13 cellular contexts compared by ENCODE assay signal in genomic region chr2:109333414-109334194, GRCh38.
A peak's percentile ranks its signal among the peaks of the same experiment; 100 is the strongest.
DNase-seq lines count a peak whose midpoint lies in the region; FAIRE-seq and TF ChIP-seq lines count a peak whose summit lies in the region.
"Had no signal": no experiment of that assay in that cellular context is flagged by ENCODE, and none has a peak within 500 bp of the region (broad histone marks: within the 10 kb centered on the region; RNA-seq: fewer than 3 reads in every experiment).

No MANE protein-coding gene starts in this region.

- POLR2A ChIA-PET in AG04450 (lab: Yijun Ruan, JAX), result interaction anchor here (1.7 kb wide), 1 partner anchor 116 kb away, joined by 4 read pairs; no protein-coding TSS in a partner anchor

- no peak for TF ChIP-seq POLR2A in GM12892 (IDR thresholded peaks at IDR 0.05; ENCODE audit: low read depth, low read length)

- H3K27ac Mint-ChIP-seq in HFFc6, result no peak overlapping the region; the same call in 1 of the 2 replicates
- H3K27ac Mint-ChIP-seq: dendritic cell treated with granulocyte-macrophage colony-stimulating factor and Interleukin-4, amounts not matched to agents 40 ng/mL and 50 ng/mL, for 4 days had no signal

- no peak for FAIRE-seq in GM12892 (lab: Jason Lieb, UNC)
- FAIRE-seq: small intestine had no signal

- H3K4me3 ChIP-seq in AG04450 (ENCODE audit: low read depth, low read length), result no peak overlapping the region
- H3K4me3 ChIP-seq in WERI-Rb-1 (ENCODE audit: low read depth, low read length), result no peak overlapping the region

- H3K27me3 ChIP-seq in AG04450 (ENCODE audit: control insufficient read depth, insufficient read depth, low read length) (no peaks in the 10 kb centered on the region), WERI-Rb-1 (ENCODE audit: insufficient read depth, low read depth, severe bottlenecking) (no peaks in the 10 kb centered on the region)

- TF ChIP-seq CTCF in AG04450 (IDR thresholded peaks at IDR 0.05; ENCODE audit: low read depth, low read length) (peak; percentile 61), HFFc6 (IDR thresholded peaks at IDR 0.05) (peak; percentile 71), WERI-Rb-1 (IDR thresholded peaks at IDR 0.05; ENCODE audit: low read depth, low read length) (0 out of 2 replicates have a peak, but pooled peaks have one; percentile 10)

- no peaks in the 10 kb centered on the region for H3K36me3 ChIP-seq in WERI-Rb-1

- H3K27ac ChIP-seq in AG04450 (ENCODE audit: low read depth, low read length) (no peak overlapping the region), WERI-Rb-1 (no peak overlapping the region)

- DNase-seq in AG04450 (ENCODE audit: low read depth, low spot score), result no peak
- DNase-seq in HFFc6, result peak; percentile 46
- DNase-seq in WERI-Rb-1, result no peak
- peak; percentile 63 for DNase-seq in islet precursor cell
- no peak for DNase-seq in activated T-cell treated with anti-CD3 and anti-CD28 coated beads, Interleukin-2, amount 50 U/mL, for 48 hours
- DNase-seq in NK-92 treated with Interleukin-12 subunit alpha and Interleukin-12 subunit beta, amount 100 ng/mL, for 24 hours (lab: John Stamatoyannopoulos, UW), result no peak
- no peak for DNase-seq in GM12892 (ENCODE audit: insufficient read length)
- DNase-seq in globus pallidus (ENCODE audit: low spot score), result no peak
- DNase-seq: NCI-H1048; SHP77 treated with DMSO at 0.1 percent for 48 hours; small intestine; stimulated activated naive CD4-positive, alpha-beta T cell treated with Interleukin-2 at 50 U/mL for 16 hours had no signal

- H3K4me3 Mint-ChIP-seq in HFFc6, result no peak overlapping the region
- H3K4me3 Mint-ChIP-seq: dendritic cell treated with granulocyte-macrophage colony-stimulating factor and Interleukin-4, amounts not matched to agents 40 ng/mL and 50 ng/mL, for 4 days had no signal

- H3K4me1 Mint-ChIP-seq in HFFc6 (ENCODE audit: low read depth), result peaks cover 93% of the 10 kb centered on the region

- no peaks in the 10 kb centered on the region for H3K9me3 Mint-ChIP-seq in HFFc6
- H3K9me3 Mint-ChIP-seq: dendritic cell treated with granulocyte-macrophage colony-stimulating factor and Interleukin-4, amounts not matched to agents 40 ng/mL and 50 ng/mL, for 4 days had no signal

- peaks cover 14% of the 10 kb centered on the region for H3K36me3 Mint-ChIP-seq in HFFc6 (ENCODE audit: low read depth)

- CTCF ChIA-PET in AG04450 (lab: Charles Lee), result no interaction called here

- H3K27me3 Mint-ChIP-seq in HFFc6 (ENCODE audit: insufficient read depth), result no peaks in the 10 kb centered on the region

- H3K9me3 ChIP-seq in AG04450 (ENCODE audit: control insufficient read depth, insufficient read depth, low read length), result no peaks in the 10 kb centered on the region
- no peaks in the 10 kb centered on the region for H3K9me3 ChIP-seq in WERI-Rb-1 (ENCODE audit: severe bottlenecking)

Comparison
In these comparisons a context has a peak if more than half of its experiments do, and no peak if none do; other contexts are left out.
1. DNase-seq: peak in HFFc6 (single experiment) and islet precursor cell (single experiment); none in AG04450 (single experiment), WERI-Rb-1 (single experiment), activated T-cell treated with anti-CD3 and anti-CD28 coated beads, Interleukin-2, amount 50 U/mL, for 48 hours (0 of 2), NK-92 treated with Interleukin-12 subunit alpha and Interleukin-12 subunit beta, amount 100 ng/mL, for 24 hours (single experiment), GM12892 (single experiment) and globus pallidus (single experiment).
2. CTCF ChIP-seq: peak in every context shown above with its lines; median percentile 71 in HFFc6; 61 in AG04450; 10 in WERI-Rb-1.